Comparison of ENCODE assay signal across 16 cellular contexts in the genomic region with DNA sequence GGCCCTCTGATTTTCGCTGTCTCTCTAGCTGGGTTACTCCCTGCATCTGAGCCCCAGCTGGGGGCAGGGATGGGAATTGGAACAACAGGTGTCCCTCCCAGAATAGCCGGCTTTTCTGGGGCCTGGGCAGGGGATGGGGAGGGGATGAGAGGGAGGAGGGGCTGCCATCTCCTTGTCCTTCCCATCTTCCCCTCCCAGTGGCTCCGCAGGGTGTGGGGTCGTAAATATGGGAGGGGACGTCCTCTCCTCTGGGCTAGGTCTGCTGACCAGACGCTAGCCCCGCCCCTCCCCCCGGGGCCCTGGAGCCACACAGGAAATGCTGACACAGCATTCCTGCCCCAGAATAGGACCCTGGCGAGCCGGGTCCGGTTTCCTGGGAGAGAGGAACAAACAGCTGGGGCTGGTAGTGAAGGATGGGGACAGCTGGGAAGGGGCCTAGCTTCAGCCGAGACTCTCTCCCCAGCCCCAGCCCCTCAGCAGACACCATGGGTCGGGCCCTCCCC. TPM values are rescaled to one million over a fixed set of nuclear protein-coding genes. Genes with fewer than 3 reads are reported as not detected.
DNase-seq lines count a peak whose midpoint lies in the region; ATAC-seq and TF ChIP-seq lines count a peak whose summit lies in the region.
"Had no signal": no experiment of that assay in that cellular context is flagged by ENCODE, and none has a peak within 500 bp of the region (broad histone marks: within the 10 kb centered on the region; RNA-seq: fewer than 3 reads in every experiment).

No MANE protein-coding gene starts in this region.

- TF ChIP-seq CTCF in brain (conservative IDR thresholded peaks at IDR 0.05) = no peak
- no peak for TF ChIP-seq CTCF in CD8-positive, alpha-beta T cell (IDR thresholded peaks at IDR 0.05)

- no peaks in the 10 kb centered on the region for H3K9me3 ChIP-seq in CD8-positive, alpha-beta T cell (ENCODE audit: low read length)
- H3K9me3 ChIP-seq: gastroesophageal sphincter had no signal

- peak overlapping the region; percentile 74 for H3K27ac Mint-ChIP-seq in activated CD4-positive, alpha-beta T cell treated with anti-CD3 and anti-CD28 coated beads, Interleukin-2, amount 10 ng/mL, durations not matched to agents 24 days and 14 days
- H3K27ac Mint-ChIP-seq in brain = peak overlapping the region in 3 of 5 experiments; percentile 81 to 92 (median 83)
- H3K27ac Mint-ChIP-seq in stimulated activated naive CD8-positive, alpha-beta T cell treated with anti-CD3 and anti-CD28 coated beads, Interleukin-15, amount 100 ng/mL, for 72 hours = no peak overlapping the region
- H3K27ac Mint-ChIP-seq in CD8-positive, alpha-beta T cell = no peak overlapping the region
- H3K27ac Mint-ChIP-seq: activated B cell treated with CpG ODN at 0.5 μM for 24 hours; activated naive CD4-positive, alpha-beta T cell treated with anti-CD3 and anti-CD28 coated beads for 36 hours had no signal

- CTCF ChIA-PET in CD8-positive, alpha-beta T cell (lab: Charles Lee) = no interaction called here

- H3K4me1 ChIP-seq in CD8-positive, alpha-beta T cell (ENCODE audit: insufficient read depth, low read length) = peaks cover 3% of the 10 kb centered on the region

- no peak for DNase-seq in activated CD4-positive, alpha-beta T cell treated with anti-CD3 and anti-CD28 coated beads, Interleukin-2, amount 10 ng/mL, durations not matched to agents 24 days and 14 days
- no peak for DNase-seq in activated CD4-positive, alpha-beta T cell treated with anti-CD3 and anti-CD28 coated beads, Interleukin-2, amount 50 U/mL, for 1 hour
- DNase-seq in stimulated activated naive CD8-positive, alpha-beta T cell treated with anti-CD3 and anti-CD28 coated beads, Interleukin-15, amount 100 ng/mL, for 72 hours = no peak
- no peak for DNase-seq in central memory CD4-positive, alpha-beta T cell
- DNase-seq in CD8-positive, alpha-beta T cell = no peak
- no peak for DNase-seq in NCI-H2171 treated with DMSO at 0.1 percent for 48 hours (lab: John Stamatoyannopoulos, UW)
- DNase-seq: activated B cell treated with CpG ODN at 0.5 μM for 24 hours; activated naive CD4-positive, alpha-beta T cell treated with anti-CD3 and anti-CD28 coated beads for 36 hours; EL; NCI-H2171 had no signal

- ATAC-seq in stimulated activated naive CD8-positive, alpha-beta T cell treated with anti-CD3 and anti-CD28 coated beads, Interleukin-15, amount 100 ng/mL, for 72 hours = no peak
- no peak for ATAC-seq in CD8-positive, alpha-beta T cell
- ATAC-seq: gastroesophageal sphincter had no signal

- H3K27me3 Mint-ChIP-seq in activated CD4-positive, alpha-beta T cell treated with anti-CD3 and anti-CD28 coated beads, Interleukin-2, amount 10 ng/mL, durations not matched to agents 24 days and 14 days = peaks cover 15% of the 10 kb centered on the region
- peaks cover 28% of the 10 kb centered on the region for H3K27me3 Mint-ChIP-seq in brain
- H3K27me3 Mint-ChIP-seq in stimulated activated naive CD8-positive, alpha-beta T cell treated with anti-CD3 and anti-CD28 coated beads, Interleukin-15, amount 100 ng/mL, for 72 hours = peaks cover 50% of the 10 kb centered on the region
- peaks cover 29% of the 10 kb centered on the region for H3K27me3 Mint-ChIP-seq in CD8-positive, alpha-beta T cell (ENCODE audit: low read depth)

- H3K4me3 ChIP-seq in CD8-positive, alpha-beta T cell (ENCODE audit: low read depth, low read length) = no peak overlapping the region

- H3K4me1 Mint-ChIP-seq in activated CD4-positive, alpha-beta T cell treated with anti-CD3 and anti-CD28 coated beads, Interleukin-2, amount 10 ng/mL, durations not matched to agents 24 days and 14 days = peaks cover 13% of the 10 kb centered on the region
- H3K4me1 Mint-ChIP-seq in brain = peaks cover 14% of the 10 kb centered on the region
- peaks cover 18% of the 10 kb centered on the region for H3K4me1 Mint-ChIP-seq in stimulated activated naive CD8-positive, alpha-beta T cell treated with anti-CD3 and anti-CD28 coated beads, Interleukin-15, amount 100 ng/mL, for 72 hours
- H3K4me1 Mint-ChIP-seq in CD8-positive, alpha-beta T cell (ENCODE audit: low read depth) = peaks cover 6% of the 10 kb centered on the region

- H3K27me3 ChIP-seq in layer of hippocampus (ENCODE audit: control insufficient read depth, insufficient read depth, low read length) = peaks cover 5% of the 10 kb centered on the region
- peaks cover 5% of the 10 kb centered on the region for H3K27me3 ChIP-seq in CD8-positive, alpha-beta T cell (ENCODE audit: insufficient read depth, low read length)

- intact Hi-C loops in activated CD4-positive, alpha-beta T cell treated with anti-CD3 and anti-CD28 coated beads, Interleukin-2, amount 10 ng/mL, durations not matched to agents 24 days and 14 days (cut with micrococcal nuclease) = no loop called here
- intact Hi-C loops in CD8-positive, alpha-beta T cell (cut with DNase I, micrococcal nuclease) = no loop called here

- POLR2A ChIA-PET in CD8-positive, alpha-beta T cell (lab: Charles Lee) = no interaction called here

- no peaks in the 10 kb centered on the region for H3K36me3 Mint-ChIP-seq in activated CD4-positive, alpha-beta T cell treated with anti-CD3 and anti-CD28 coated beads, Interleukin-2, amount 10 ng/mL, durations not matched to agents 24 days and 14 days (ENCODE audit: low read depth)
- H3K36me3 Mint-ChIP-seq in brain = no peaks in the 10 kb centered on the region
- H3K36me3 Mint-ChIP-seq in CD8-positive, alpha-beta T cell = no peaks in the 10 kb centered on the region

- H3K36me3 ChIP-seq in CD8-positive, alpha-beta T cell (ENCODE audit: insufficient read depth, low read length) = no peaks in the 10 kb centered on the region
- H3K36me3 ChIP-seq: gastroesophageal sphincter had no signal

- H3K4me3 Mint-ChIP-seq in activated CD4-positive, alpha-beta T cell treated with anti-CD3 and anti-CD28 coated beads, Interleukin-2, amount 10 ng/mL, durations not matched to agents 24 days and 14 days = peak overlapping the region; percentile 53
- H3K4me3 Mint-ChIP-seq in brain = peak overlapping the region in 4 of 5 experiments; percentile 27 to 90 (median 80)
- peak overlapping the region; percentile 16 to 34 for H3K4me3 Mint-ChIP-seq in stimulated activated naive CD8-positive, alpha-beta T cell treated with anti-CD3 and anti-CD28 coated beads, Interleukin-15, amount 100 ng/mL, for 72 hours
- H3K4me3 Mint-ChIP-seq in CD8-positive, alpha-beta T cell = no peak overlapping the region
- H3K4me3 Mint-ChIP-seq: activated B cell treated with CpG ODN at 0.5 μM for 24 hours had no signal

- H3K27ac ChIP-seq in layer of hippocampus (ENCODE audit: low read depth, low read length) = peak overlapping the region; percentile 52
- H3K27ac ChIP-seq in CD8-positive, alpha-beta T cell (ENCODE audit: low read depth, low read length) = no peak overlapping the region
- H3K27ac ChIP-seq: gastroesophageal sphincter had no signal

- no peaks in the 10 kb centered on the region for H3K9me3 Mint-ChIP-seq in activated CD4-positive, alpha-beta T cell treated with anti-CD3 and anti-CD28 coated beads, Interleukin-2, amount 10 ng/mL, durations not matched to agents 24 days and 14 days
- no peaks in the 10 kb centered on the region for H3K9me3 Mint-ChIP-seq in brain
- H3K9me3 Mint-ChIP-seq in stimulated activated naive CD8-positive, alpha-beta T cell treated with anti-CD3 and anti-CD28 coated beads, Interleukin-15, amount 100 ng/mL, for 72 hours = no peaks in the 10 kb centered on the region
- H3K9me3 Mint-ChIP-seq in CD8-positive, alpha-beta T cell = no peaks in the 10 kb centered on the region
- H3K9me3 Mint-ChIP-seq: activated B cell treated with CpG ODN at 0.5 μM for 24 hours; activated naive CD4-positive, alpha-beta T cell treated with anti-CD3 and anti-CD28 coated beads for 36 hours had no signal

RNA-seq across cellular contexts. Expression of a gene that starts 1.1 kb away (rescaled TPM):
- total RNA-seq in activated CD4-positive, alpha-beta T cell treated with anti-CD3 and anti-CD28 coated beads, Interleukin-2, amount 10 ng/mL, durations not matched to agents 24 days and 14 days = 3.6 and 4.0 TPM in 2 replicates
- 10.2 TPM for polyA plus RNA-seq in brain (ENCODE audit: insufficient read depth, low read depth, low replicate concordance)
- total RNA-seq in CD8-positive, alpha-beta T cell = 1 to 10 TPM in 1 of 2 experiments, under 1 TPM in 1; 0.53 to 1.8 TPM
- total RNA-seq: RPMI7951 had no signal
- polyA plus RNA-seq: AG04450 had no signal

RNA-seq across cellular contexts. Expression of a gene that starts 8.6 kb away (rescaled TPM):
- 2.1 and 2.2 TPM in 2 replicates for total RNA-seq in activated CD4-positive, alpha-beta T cell treated with anti-CD3 and anti-CD28 coated beads, Interleukin-2, amount 10 ng/mL, durations not matched to agents 24 days and 14 days
- 0.49 TPM for polyA plus RNA-seq in brain (ENCODE audit: insufficient read depth, low read depth, low replicate concordance)
- not detected for total RNA-seq in CD8-positive, alpha-beta T cell
- total RNA-seq: RPMI7951 had no signal
- polyA plus RNA-seq: AG04450 had no signal

RNA-seq across cellular contexts. Expression of a gene that starts 31.7 kb away (rescaled TPM):
- 25.3 and 30.4 TPM in 2 replicates for total RNA-seq in activated CD4-positive, alpha-beta T cell treated with anti-CD3 and anti-CD28 coated beads, Interleukin-2, amount 10 ng/mL, durations not matched to agents 24 days and 14 days
- 16.6 TPM for polyA plus RNA-seq in brain (ENCODE audit: insufficient read depth, low read depth, low replicate concordance)
- total RNA-seq in CD8-positive, alpha-beta T cell = 10 to 100 TPM; 28.2 to 29.3 TPM

RNA-seq across cellular contexts. Expression of a gene that starts 46.1 kb away (rescaled TPM):
- 2.9 and 3.0 TPM in 2 replicates for total RNA-seq in activated CD4-positive, alpha-beta T cell treated with anti-CD3 and anti-CD28 coated beads, Interleukin-2, amount 10 ng/mL, durations not matched to agents 24 days and 14 days
- 2.6 TPM for polyA plus RNA-seq in brain (ENCODE audit: insufficient read depth, low read depth, low replicate concordance)
- total RNA-seq in CD8-positive, alpha-beta T cell = under 1 TPM; 0.68 to 1.00 TPM

RNA-seq across cellular contexts. Expression of a gene that starts 46.8 kb away (rescaled TPM):
- 0.47 and 1.0 TPM in 2 replicates for total RNA-seq in activated CD4-positive, alpha-beta T cell treated with anti-CD3 and anti-CD28 coated beads, Interleukin-2, amount 10 ng/mL, durations not matched to agents 24 days and 14 days
- 3.3 TPM for polyA plus RNA-seq in brain (ENCODE audit: insufficient read depth, low read depth, low replicate concordance)
- total RNA-seq in CD8-positive, alpha-beta T cell = under 1 TPM in 1 of 2 experiments, not detected in 1; 0.67 TPM
- total RNA-seq: mononuclear cell had no signal

Comparison
In these comparisons a context has a peak if more than half of its experiments do, and no peak if none do; other contexts are left out.
1. H3K27ac Mint-ChIP-seq: peak in activated CD4-positive, alpha-beta T cell treated with anti-CD3 and anti-CD28 coated beads, Interleukin-2, amount 10 ng/mL, durations not matched to agents 24 days and 14 days (single experiment) and brain (3 of 5); none in stimulated activated naive CD8-positive, alpha-beta T cell treated with anti-CD3 and anti-CD28 coated beads, Interleukin-15, amount 100 ng/mL, for 72 hours (0 of 2) and CD8-positive, alpha-beta T cell (single experiment).